12 cellular contexts compared by ENCODE assay signal in genomic region chr16:56847173-56847948, GRCh38. TPM values are rescaled to one million over a fixed set of nuclear protein-coding genes. Genes with fewer than 3 reads are reported as not detected.
DNase-seq lines count a peak whose midpoint lies in the region; ATAC-seq, FAIRE-seq and TF ChIP-seq lines count a peak whose summit lies in the region.
"Had no signal": no experiment of that assay in that cellular context is flagged by ENCODE, and none has a peak within 500 bp of the region (broad histone marks: within the 10 kb centered on the region; RNA-seq: fewer than 3 reads in every experiment).

No MANE protein-coding gene starts in this region.

- peak overlapping the region; percentile 12 for H3K27ac ChIP-seq in HepG2 (ENCODE audit: extremely low read length, insufficient read depth, low read length)
- H3K27ac ChIP-seq in tibial nerve, result peak overlapping the region in 3 of 4 donors; percentile 24 to 81 (median 51)

- no peaks in the 10 kb centered on the region for H4K20me1 ChIP-seq in HepG2 (ENCODE audit: insufficient read depth, low read length)

- H3K36me3 ChIP-seq in HepG2 (replicated peaks in 1 of 2; ENCODE audit: control insufficient read depth in 1 of 2, insufficient read depth in 2 of 2, low read length in 2 of 2) (peaks cover 4 to 25% of the 10 kb centered on the region in 2 experiments; a peak in 4 of 5 replicates), tibial nerve (peaks cover 0 to 33% (median 0%) of the 10 kb centered on the region in 3 donors)

- ATAC-seq in activated T-cell treated with anti-CD3 and anti-CD28 coated beads, Interleukin-2, amount 50 U/mL, for 72 hours (replicated peaks in 1 of 2), result peak; percentile 51 to 64
- no peak for ATAC-seq in HepG2

- CTCF ChIA-PET in HepG2 (lab: Yijun Ruan, JAX; ENCODE audit: low intra/inter-chr PET ratio, low total read pairs), result no interaction called here

- no peak for TF ChIP-seq POLR2A in HepG2 (IDR thresholded peaks at IDR 0.05; ENCODE audit: insufficient read depth in 1 of 2, low read depth in 2 of 2, low read length in 2 of 2)
- no peak for TF ChIP-seq POLR2A in tibial nerve (IDR thresholded peaks at IDR 0.05)

- intact Hi-C loops in HepG2 (cut with micrococcal nuclease; ENCODE audit: unreplicated experiment), result no loop called here

- peak overlapping the region; percentile 33 for H3K4me3 Mint-ChIP-seq in activated naive CD4-positive, alpha-beta T cell treated with anti-CD3 and anti-CD28 coated beads, Interleukin-2, amount 50 U/mL, for 24 hours
- H3K4me3 Mint-ChIP-seq in activated T-cell treated with anti-CD3 and anti-CD28 coated beads, Interleukin-2, amount 50 U/mL, for 72 hours, result peak overlapping the region in 1 of 2 donors; percentile 19

- TF ChIP-seq CTCF in HepG2 (CRISPR knock-in tag; IDR thresholded peaks at IDR 0.05), result no peak
- TF ChIP-seq CTCF in tibial nerve (IDR thresholded peaks at IDR 0.05), result no peak
- no peak for TF ChIP-seq CTCF in GM10266 (IDR thresholded peaks at IDR 0.05; ENCODE audit: control insufficient read depth, insufficient read depth, low read depth, missing control alignments)

- in situ Hi-C loops in HepG2 (cut with HindIII; ENCODE audit: extremely low pct_ligation_motif_present, low pct_unique_long_range_greater_than_20kb), result no loop called here

- no peak overlapping the region for H3K4me2 ChIP-seq in HepG2 (ENCODE audit: low read depth, low read length)

- H3K9me3 Mint-ChIP-seq in activated naive CD4-positive, alpha-beta T cell treated with anti-CD3 and anti-CD28 coated beads, Interleukin-2, amount 50 U/mL, for 24 hours, result no peaks in the 10 kb centered on the region
- H3K9me3 Mint-ChIP-seq in activated T-cell treated with anti-CD3 and anti-CD28 coated beads, Interleukin-2, amount 50 U/mL, for 72 hours, result no peaks in the 10 kb centered on the region

- no TSS peak for BruUV-seq in HepG2 (replicated peaks; lab: Mats Ljungman, UMichigan)

- no peaks in the 10 kb centered on the region for H3K79me2 ChIP-seq in HepG2 (ENCODE audit: insufficient read depth, low read length)

- H3K27me3 ChIP-seq in HepG2 (ENCODE audit: control insufficient read depth in 1 of 2, insufficient read depth in 2 of 2, low read length in 2 of 2), result no peaks in the 10 kb centered on the region
- no peaks in the 10 kb centered on the region for H3K27me3 ChIP-seq in tibial nerve

- no peak overlapping the region for H2AFZ ChIP-seq in HepG2 (ENCODE audit: low read length)

- no peak for TF ChIP-seq EP300 in HepG2 (IDR thresholded peaks at IDR 0.05; ENCODE audit: low read depth in 2 of 2, low read length in 2 of 2)
- TF ChIP-seq EP300 in HepG2 (CRISPR knock-in tag; IDR thresholded peaks at IDR 0.05; ENCODE audit: borderline replicate concordance), result no peak
- no peak for TF ChIP-seq EP300 in tibial nerve (IDR thresholded peaks at IDR 0.05)

- H3K4me1 Mint-ChIP-seq in activated naive CD4-positive, alpha-beta T cell treated with anti-CD3 and anti-CD28 coated beads, Interleukin-2, amount 50 U/mL, for 24 hours, result peaks cover 33% of the 10 kb centered on the region
- peaks cover 36% of the 10 kb centered on the region for H3K4me1 Mint-ChIP-seq in activated T-cell treated with anti-CD3 and anti-CD28 coated beads, Interleukin-2, amount 50 U/mL, for 72 hours (ENCODE audit: low read depth)

- H3K4me1 ChIP-seq in HepG2 (ENCODE audit: insufficient read depth, low read length) (peaks cover 57% of the 10 kb centered on the region), tibial nerve (peaks cover 0 to 29% (median 16%) of the 10 kb centered on the region in 4 donors)

- H3K36me3 Mint-ChIP-seq in activated naive CD4-positive, alpha-beta T cell treated with anti-CD3 and anti-CD28 coated beads, Interleukin-2, amount 50 U/mL, for 24 hours, result peaks cover 14% of the 10 kb centered on the region
- peaks cover 0 to 5% of the 10 kb centered on the region in 2 donors for H3K36me3 Mint-ChIP-seq in activated T-cell treated with anti-CD3 and anti-CD28 coated beads, Interleukin-2, amount 50 U/mL, for 72 hours (ENCODE audit: insufficient read depth in 2 of 2)

- no peak for FAIRE-seq in HepG2 (lab: Jason Lieb, UNC)

- POLR2A ChIA-PET in HepG2 (lab: Yijun Ruan, JAX), result interaction anchor here (0.8 kb wide), 1 partner anchor 8 kb away, joined by 4 read pairs; no protein-coding TSS in a partner anchor

- DNase-seq in activated naive CD4-positive, alpha-beta T cell (lab: John Stamatoyannopoulos, UW), result no peak
- DNase-seq in activated T-cell treated with anti-CD3 and anti-CD28 coated beads, Interleukin-2, amount 50 U/mL, for 72 hours, result peak; percentile 18 to 21
- DNase-seq in HepG2 (ENCODE audit: low spot score) (no peak), tibial nerve (ENCODE audit: low spot score in 2 of 2) (no peak), AML-193 (lab: John Stamatoyannopoulos, UW) (no peak), GM10266 (ENCODE audit: extremely low spot score) (no peak), NCI-H2227 (lab: John Stamatoyannopoulos, UW; ENCODE audit: unreplicated experiment) (no peak)
- DNase-seq: activated CD4-positive, CD25-positive, alpha-beta regulatory T cell; NCI-H2171; stimulated activated CD4-positive, alpha-beta T cell treated with anti-CD3 and anti-CD28 coated beads, Interleukin-2, amount 100 ng/mL, for 48 hours had no signal

- H3K9ac ChIP-seq in HepG2 (ENCODE audit: insufficient read depth, low read depth, low read length), result no peak overlapping the region

- no peaks in the 10 kb centered on the region for H3K27me3 Mint-ChIP-seq in activated naive CD4-positive, alpha-beta T cell treated with anti-CD3 and anti-CD28 coated beads, Interleukin-2, amount 50 U/mL, for 24 hours
- H3K27me3 Mint-ChIP-seq in activated T-cell treated with anti-CD3 and anti-CD28 coated beads, Interleukin-2, amount 50 U/mL, for 72 hours (ENCODE audit: low read depth), result no peaks in the 10 kb centered on the region

- TF ChIP-seq RAD21 in HepG2 (CRISPR knock-in tag; IDR thresholded peaks at IDR 0.05), result no peak

- no peaks in the 10 kb centered on the region for H3K9me3 ChIP-seq in HepG2 (ENCODE audit: low read length)
- H3K9me3 ChIP-seq in tibial nerve, result no peaks in the 10 kb centered on the region

- 95% methylated on average over 10 of the region's 10 CpGs for WGBS in HepG2 (ENCODE audit: low lambda C conversion rate)
- 45 to 48% methylated on average over 10 of the region's 10 CpGs for WGBS in tibial nerve, 2 donors

- H3K27ac Mint-ChIP-seq in activated naive CD4-positive, alpha-beta T cell treated with anti-CD3 and anti-CD28 coated beads, Interleukin-2, amount 50 U/mL, for 24 hours, result peak overlapping the region; percentile 86
- H3K27ac Mint-ChIP-seq in activated T-cell treated with anti-CD3 and anti-CD28 coated beads, Interleukin-2, amount 50 U/mL, for 72 hours, result peak overlapping the region; percentile 48

- no peak overlapping the region for H3K4me3 ChIP-seq in HepG2 (replicated peaks in 1 of 3; ENCODE audit: insufficient read depth in 1 of 3, low read depth in 2 of 3, low read length in 3 of 3)
- no peak overlapping the region for H3K4me3 ChIP-seq in tibial nerve
- H3K4me3 ChIP-seq: lung had no signal

TF ChIP-seq in HepG2, 621 proteins besides CTCF, POLR2A, EP300 and RAD21 (continues in another document):
- TF ChIP-seq KLF13 (CRISPR knock-in tag; IDR thresholded peaks at IDR 0.05) (no peak), ZNF30 (CRISPR knock-in tag; IDR thresholded peaks at IDR 0.05) (no peak), NR2F6 (IDR thresholded peaks at IDR 0.05) (no peak), NR2F6 (CRISPR knock-in tag; IDR thresholded peaks at IDR 0.05) (no peak), ZNF569 (CRISPR knock-in tag; IDR thresholded peaks at IDR 0.05; ENCODE audit: borderline replicate concordance) (no peak), SAFB2 (CRISPR knock-in tag; IDR thresholded peaks at IDR 0.05; ENCODE audit: borderline replicate concordance, low read depth) (no peak), RXRA (CRISPR knock-in tag; IDR thresholded peaks at IDR 0.05) (no peak), BHLHE40 (IDR thresholded peaks at IDR 0.05; ENCODE audit: low read length) (no peak), KDM3A (CRISPR knock-in tag; IDR thresholded peaks at IDR 0.05; ENCODE audit: low read depth) (no peak), FOXC1 (CRISPR knock-in tag; IDR thresholded peaks at IDR 0.05; ENCODE audit: borderline replicate concordance) (no peak), ZNF17 (CRISPR knock-in tag; IDR thresholded peaks at IDR 0.05) (no peak), ZNF703 (CRISPR knock-in tag; IDR thresholded peaks at IDR 0.05; ENCODE audit: borderline replicate concordance) (no peak), BRCA1 (CRISPR knock-in tag; IDR thresholded peaks at IDR 0.05) (no peak), ZNF543 (CRISPR knock-in tag; IDR thresholded peaks at IDR 0.05) (no peak)

RNA-seq across cellular contexts. Expression of gene SLC12A3, which starts 17.6 kb away (rescaled TPM):
- not detected for total RNA-seq in activated T-cell treated with anti-CD3 and anti-CD28 coated beads, Interleukin-2, amount 50 U/mL, for 72 hours
- total RNA-seq in HepG2 (2016; rRNA removed; fragmentation: Illumina TruSeq; extraction: Trizol) (not detected in 2 replicates), tibial nerve (not detected)
- 0.35 TPM in 1 of 2 replicates, not detected in the other for total RNA-seq in HepG2 (2016; cell fraction: cytosol; rRNA removed; fragmentation: Illumina TruSeq; extraction: Trizol; ENCODE audit: low read depth)
- total RNA-seq in HepG2 (2016; cell fraction: insoluble cytoplasmic fraction; rRNA removed; fragmentation: Illumina TruSeq; extraction: Trizol), result not detected in 2 replicates
- total RNA-seq in HepG2 (2016; cell fraction: membrane; rRNA removed; fragmentation: Illumina TruSeq; extraction: Trizol), result 0.07 and 0.40 TPM in 2 replicates
- total RNA-seq in HepG2 (2016; cell fraction: nucleus; rRNA removed; fragmentation: Illumina TruSeq; extraction: Trizol), result not detected in 2 replicates
- 5.1 and 6.2 TPM in 2 replicates for polyA plus RNA-seq in HepG2 (2011; rRNA removed)
- polyA plus RNA-seq in HepG2 (2011; cell fraction: cytosol; rRNA removed), result 1.6 and 1.7 TPM in 2 replicates
- polyA plus RNA-seq in HepG2 (2011; cell fraction: nucleus; rRNA removed), result 21.0 and 30.1 TPM in 2 replicates
- polyA plus RNA-seq in HepG2 (2012), result 1.9 and 3.9 TPM in 2 replicates
- polyA plus RNA-seq in HepG2 (2016; cell fraction: cytosol; fragmentation: Illumina TruSeq; extraction: Trizol; ENCODE audit: low read depth), result not detected in 2 replicates
- not detected in 2 replicates for polyA plus RNA-seq in HepG2 (2016; cell fraction: insoluble cytoplasmic fraction; fragmentation: Illumina TruSeq; extraction: Trizol; ENCODE audit: low read depth)
- not detected in 2 replicates for polyA plus RNA-seq in HepG2 (2016; cell fraction: membrane; fragmentation: Illumina TruSeq; extraction: Trizol; ENCODE audit: low read depth)
- polyA plus RNA-seq in HepG2 (2016; cell fraction: nucleus; fragmentation: Illumina TruSeq; extraction: Trizol; ENCODE audit: insufficient read depth, low read depth), result not detected in 2 replicates
- 8.9 and 232 TPM in 2 replicates for polyA minus RNA-seq in HepG2 (2011; rRNA and poly(A)+ RNA removed; ENCODE audit: low replicate concordance)
- 2.2 and 2.3 TPM in 2 replicates for polyA minus RNA-seq in HepG2 (2011; cell fraction: cytosol; rRNA and poly(A)+ RNA removed)
- 7.0 and 7.5 TPM in 2 replicates for polyA minus RNA-seq in HepG2 (2011; cell fraction: nucleus; rRNA and poly(A)+ RNA removed)
- total RNA-seq: lung had no signal

Comparison
In these comparisons a context has a peak if more than half of its experiments do, and no peak if none do; other contexts are left out.
1. DNase-seq: peak in activated T-cell treated with anti-CD3 and anti-CD28 coated beads, Interleukin-2, amount 50 U/mL, for 72 hours (2 of 2); none in activated naive CD4-positive, alpha-beta T cell (0 of 4), HepG2 (single experiment), tibial nerve (0 of 2), AML-193 (0 of 2), GM10266 (single experiment) and NCI-H2227 (single experiment).